Comparison of ENCODE assay signal across 1 cellular context in the genomic region with DNA sequence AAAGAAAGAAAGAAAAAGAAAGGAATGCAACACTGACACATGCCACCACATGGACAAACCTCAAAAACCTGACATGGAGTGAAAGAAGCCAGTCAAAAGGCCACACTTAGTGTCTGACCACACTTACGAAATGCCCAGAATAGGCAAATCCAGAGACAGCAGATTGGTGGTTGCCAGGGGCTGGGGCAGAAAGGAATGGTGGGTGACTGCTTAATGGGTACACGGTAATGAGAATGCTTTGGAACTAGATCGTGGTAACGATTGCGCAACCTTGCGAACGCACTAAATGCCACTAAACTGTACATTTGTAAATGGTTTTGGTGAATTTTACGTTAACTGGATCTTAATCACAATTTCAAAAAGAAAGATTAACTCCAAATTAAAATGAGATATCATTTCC.
TF ChIP-seq lines count a peak whose summit lies in the region.

No MANE protein-coding gene starts in this region.

TF ChIP-seq in GM23338, 12 proteins besides CTCF, POLR2A, EP300 and RAD21 (continued from another document):
- TF ChIP-seq JUNB (IDR thresholded peaks at IDR 0.05; ENCODE audit: unreplicated experiment), result no peak
- no peak for TF ChIP-seq STAT1 (IDR thresholded peaks at IDR 0.05; ENCODE audit: unreplicated experiment)
